In genomic region chr2:206920936-206921335, GRCh38 we compare ENCODE assay signal across 23 cellular contexts. TPM values are rescaled to one million over a fixed set of nuclear protein-coding genes. Genes with fewer than 3 reads are reported as not detected.
DNase-seq lines count a peak whose midpoint lies in the region; ATAC-seq and TF ChIP-seq lines count a peak whose summit lies in the region.
"Had no signal": no experiment of that assay in that cellular context is flagged by ENCODE, and none has a peak within 500 bp of the region (broad histone marks: within the 10 kb centered on the region; RNA-seq: fewer than 3 reads in every experiment).

No MANE protein-coding gene starts in this region.

- no peaks in the 10 kb centered on the region for H3K27me3 Mint-ChIP-seq in activated T-helper 17 cell treated with anti-CD3 and anti-CD28 coated beads, Interleukin-2, amount 50 U/mL, for 72 hours

- H3K4me3 Mint-ChIP-seq in activated T-helper 17 cell treated with anti-CD3 and anti-CD28 coated beads, Interleukin-2, amount 50 U/mL, for 72 hours = no peak overlapping the region
- H3K4me3 Mint-ChIP-seq: CD8-positive, alpha-beta memory T cell had no signal

- no peak overlapping the region for H3K27ac ChIP-seq in PC-3 (ENCODE audit: low read length)
- H3K27ac ChIP-seq in foreskin keratinocyte = no peak overlapping the region
- H3K27ac ChIP-seq in vagina = no peak overlapping the region

- H3K36me3 ChIP-seq in PC-3 (ENCODE audit: low read depth, low read length) (no peaks in the 10 kb centered on the region), vagina (no peaks in the 10 kb centered on the region)
- H3K36me3 ChIP-seq: HAP-1 had no signal

- no peak overlapping the region for H3K27ac Mint-ChIP-seq in activated T-helper 17 cell treated with anti-CD3 and anti-CD28 coated beads, Interleukin-2, amount 50 U/mL, for 72 hours

- TF ChIP-seq CTCF in PC-3 (conservative IDR thresholded peaks at IDR 0.05; ENCODE audit: low read depth, low read length) (no peak), foreskin keratinocyte (conservative IDR thresholded peaks at IDR 0.05) (no peak), vagina (IDR thresholded peaks at IDR 0.05) (no peak)

- CTCF ChIA-PET in PC-3 (lab: Charles Lee) = no interaction called here

- H2AFZ ChIP-seq in PC-3 (ENCODE audit: low read length) = no peak overlapping the region

- POLR2A ChIA-PET in PC-3 (lab: Charles Lee; ENCODE audit: unreplicated experiment) = no interaction called here

- no peaks in the 10 kb centered on the region for H3K9me3 ChIP-seq in PC-3 (ENCODE audit: low read length)
- H3K9me3 ChIP-seq in vagina = no peaks in the 10 kb centered on the region
- H3K9me3 ChIP-seq: HAP-1 had no signal

- H3K79me2 ChIP-seq in PC-3 (ENCODE audit: low read length) = no peaks in the 10 kb centered on the region

- no peak for TF ChIP-seq POLR2A in vagina (IDR thresholded peaks at IDR 0.05)

- no peaks in the 10 kb centered on the region for H3K9me3 Mint-ChIP-seq in activated T-helper 17 cell treated with anti-CD3 and anti-CD28 coated beads, Interleukin-2, amount 50 U/mL, for 72 hours

- H3K9ac ChIP-seq in PC-3 (ENCODE audit: low read length) = no peak overlapping the region

- DNase-seq in ELR (ENCODE audit: low read depth) = peak; percentile 19
- DNase-seq in PC-3 = peak; percentile 61
- peak; percentile 7 to 52 for DNase-seq in foreskin keratinocyte
- DNase-seq in D341Med (ENCODE audit: low spot score) = no peak
- DNase-seq in NOMO-1 (lab: John Stamatoyannopoulos, UW; ENCODE audit: unreplicated experiment in 2 of 2) = no peak
- no peak for DNase-seq in vagina (ENCODE audit: extremely low spot score in 2 of 2)
- no peak for DNase-seq in GF-D8 (lab: John Stamatoyannopoulos, UW)
- DNase-seq: C1 segment of cervical spinal cord; CD8-positive, alpha-beta memory T cell; DND-41; GDM1; KG1; MV-4-11; NCI-H1417; NCI-H187; NCI-H2107; NCI-H345; NCI-H524 treated with DMSO at 0.1 percent for 48 hours; Right ventricle myocardium superior had no signal

- ATAC-seq in PC-3 (0 out of 2 replicates have a peak, but pooled peaks have one; percentile 27), foreskin keratinocyte (peak; percentile 93)
- peak; percentile 18 for ATAC-seq in activated T-helper 17 cell treated with anti-CD3 and anti-CD28 coated beads, Interleukin-2, amount 50 U/mL, for 72 hours (replicated peaks)
- ATAC-seq: Panc1 had no signal

- H3K4me2 ChIP-seq in PC-3 (ENCODE audit: low read length) = no peak overlapping the region

- H3F3A ChIP-seq in PC-3 (ENCODE audit: low read length, unreplicated experiment) = no peaks in the 10 kb centered on the region

- H3K27me3 ChIP-seq in PC-3 (ENCODE audit: low read length) (no peaks in the 10 kb centered on the region), foreskin keratinocyte (peaks cover 4% of the 10 kb centered on the region), vagina (no peaks in the 10 kb centered on the region)

- no peaks in the 10 kb centered on the region for H3K4me1 Mint-ChIP-seq in activated T-helper 17 cell treated with anti-CD3 and anti-CD28 coated beads, Interleukin-2, amount 50 U/mL, for 72 hours
- H3K4me1 Mint-ChIP-seq: CD8-positive, alpha-beta memory T cell had no signal

- H3K4me1 ChIP-seq in PC-3 (ENCODE audit: insufficient read depth, low read length) (peaks cover 2% of the 10 kb centered on the region), foreskin keratinocyte (no peaks in the 10 kb centered on the region), vagina (no peaks in the 10 kb centered on the region)
- H3K4me1 ChIP-seq: HAP-1 had no signal

- no peaks in the 10 kb centered on the region for H3K36me3 Mint-ChIP-seq in activated T-helper 17 cell treated with anti-CD3 and anti-CD28 coated beads, Interleukin-2, amount 50 U/mL, for 72 hours (ENCODE audit: low read depth)

- no peak overlapping the region for H3K4me3 ChIP-seq in PC-3 (ENCODE audit: low read length)
- H3K4me3 ChIP-seq in vagina = no peak overlapping the region
- H3K4me3 ChIP-seq: HAP-1 had no signal

- intact Hi-C loops in PC-3 (cut with micrococcal nuclease) (no loop called here), vagina (cut with DNase I) (no loop called here)

- BruUV-seq in PC-3 (replicated peaks; lab: Mats Ljungman, UMichigan) = no TSS peak

- H3K9me2 ChIP-seq in PC-3 (replicated peaks; ENCODE audit: low read length) = no peaks in the 10 kb centered on the region

- no peaks in the 10 kb centered on the region for H4K20me1 ChIP-seq in PC-3 (ENCODE audit: low read length)

RNA-seq across cellular contexts. Expression of gene CPO, which starts 18.4 kb away (rescaled TPM):
- total RNA-seq in PC-3 (2014; rRNA removed) (not detected in 2 replicates), foreskin keratinocyte (not detected in 2 replicates), vagina (not detected)
- not detected for total RNA-seq in activated T-helper 17 cell treated with anti-CD3 and anti-CD28 coated beads, Interleukin-2, amount 50 U/mL, for 72 hours
- polyA plus RNA-seq in foreskin keratinocyte = not detected in 2 replicates
- total RNA-seq: A673, Right ventricle myocardium superior had no signal
- polyA plus RNA-seq: CD8-positive, alpha-beta memory T cell had no signal

Comparison
In these comparisons a context has a peak if more than half of its experiments do, and no peak if none do; other contexts are left out.
1. DNase-seq: peak in ELR (single experiment), PC-3 (single experiment) and foreskin keratinocyte (2 of 2); none in D341Med (single experiment), NOMO-1 (0 of 2), vagina (0 of 2) and GF-D8 (single experiment).
2. ATAC-seq: peak in every context shown above with its lines; median percentile 93 in foreskin keratinocyte; 27 in PC-3; 18 in activated T-helper 17 cell treated with anti-CD3 and anti-CD28 coated beads, Interleukin-2, amount 50 U/mL, for 72 hours.